Comparison of ENCODE assay signal across 8 cellular contexts in genomic region chr1:804378-805110, GRCh38.
DNase-seq lines count a peak whose midpoint lies in the region; ATAC-seq and TF ChIP-seq lines count a peak whose summit lies in the region.
"Not testable (repeated sequence)": the region's sequence is repeated elsewhere in the genome, so short reads cannot be mapped to it uniquely, and the experiment has no call there.

No MANE protein-coding gene starts in this region.

- H3K36me3 ChIP-seq in GM23248 (ENCODE audit: low read depth); Panc1 (ENCODE audit: control insufficient read depth, insufficient read depth, low read length): not testable (repeated sequence)

- not testable (repeated sequence) for H3K4me3 ChIP-seq in GM23248; Panc1 (ENCODE audit: low read depth in 2 of 2, low read length in 2 of 2); epithelial cell of esophagus (ENCODE audit: low read length)

- not testable (repeated sequence) for TF ChIP-seq CTCF in Panc1 (IDR thresholded peaks at IDR 0.05); epithelial cell of esophagus (IDR thresholded peaks at IDR 0.05; ENCODE audit: insufficient read depth, low read depth, low read length, missing control alignments)

- H3K27me3 ChIP-seq in GM23248 (replicated peaks; ENCODE audit: insufficient read depth); Panc1 (ENCODE audit: control insufficient read depth, insufficient read depth, low read length): not testable (repeated sequence)

- BruUV-seq in Panc1 (replicated peaks; lab: Mats Ljungman, UMichigan) = not testable (repeated sequence)

- ATAC-seq in GM18499 (IDR thresholded peaks at IDR 0.05; ENCODE audit: insufficient read depth, unreplicated experiment) (peak; percentile 70), GM19397 (IDR thresholded peaks at IDR 0.05; ENCODE audit: unreplicated experiment) (peak; percentile 77), HG02885 (IDR thresholded peaks at IDR 0.05; ENCODE audit: poor library complexity, unreplicated experiment) (peak; percentile 74), HG03460 (IDR thresholded peaks at IDR 0.05; ENCODE audit: unreplicated experiment) (peak; percentile 72), Panc1 (peak; percentile 91)

- not testable (repeated sequence) for H4K20me1 ChIP-seq in GM23248 (ENCODE audit: insufficient read depth)

- H3K9me3 ChIP-seq in GM23248 (ENCODE audit: low read depth); Panc1 (ENCODE audit: control insufficient read depth, insufficient read depth, low read depth, low read length): not testable (repeated sequence)

- not testable (repeated sequence) for H3K4me1 ChIP-seq in GM23248 (ENCODE audit: insufficient read depth); Panc1 (ENCODE audit: control insufficient read depth, insufficient read depth, low read length)

- in situ Hi-C loops in GM23248 (cut with MboI); Panc1 (cut with HindIII; ENCODE audit: low pct_unique_long_range_greater_than_20kb, low sequenced_read_pairs): not testable (repeated sequence)

- not testable (repeated sequence) for H3K79me2 ChIP-seq in GM23248 (ENCODE audit: insufficient read depth)

- DNase-seq in GM23248 = peak; percentile 12
- DNase-seq in Panc1 (ENCODE audit: low read depth, low spot score) = not testable (repeated sequence)
- peak; percentile 53 for DNase-seq in epithelial cell of esophagus (ENCODE audit: low read depth)
- peak; percentile 66 for DNase-seq in renal cortical epithelial cell (ENCODE audit: low read depth)

- not testable (repeated sequence) for H3K9ac ChIP-seq in GM23248

- WGBS in GM23248 (ENCODE audit: low coverage in 1 of 2, low lambda C conversion rate in 2 of 2, missing lambda C conversion rate in 2 of 2), 2 experiments = 72% methylated on average over 6 of the region's 6 CpGs

- POLR2A ChIA-PET in Panc1 (lab: Charles Lee) = not testable (repeated sequence)

- H3F3A ChIP-seq in GM23248 (ENCODE audit: insufficient read depth) = not testable (repeated sequence)

- CTCF ChIA-PET in Panc1 (lab: Charles Lee) = not testable (repeated sequence)

- H3K27ac ChIP-seq in GM23248; Panc1 (ENCODE audit: low read length): not testable (repeated sequence)

- H2AFZ ChIP-seq in GM23248 = not testable (repeated sequence)

- not testable (repeated sequence) for H3K4me2 ChIP-seq in GM23248 (ENCODE audit: unreplicated experiment)

- not testable (repeated sequence) for H3K9me2 ChIP-seq in GM23248 (ENCODE audit: insufficient read depth)

- intact Hi-C loops in Panc1 (cut with micrococcal nuclease; ENCODE audit: unreplicated experiment) = not testable (repeated sequence)
